ENCODE assay signal across 11 cellular contexts in genomic region chr5:149002053-149002452, GRCh38.
DNase-seq lines count a peak whose midpoint lies in the region; ATAC-seq and TF ChIP-seq lines count a peak whose summit lies in the region.
"Had no signal": no experiment of that assay in that cellular context is flagged by ENCODE, and none has a peak within 500 bp of the region (broad histone marks: within the 10 kb centered on the region; RNA-seq: fewer than 3 reads in every experiment).

No MANE protein-coding gene starts in this region.

- no peak overlapping the region for H3K27ac Mint-ChIP-seq in activated T-helper 1 cell treated with anti-CD3 and anti-CD28 coated beads, Interleukin-12 subunit alpha, Interleukin-12 subunit beta, Interleukin-2, Interleukin-4 antibody, amounts not matched to agents 30 ng/mL and 10 ng/mL and 1 ng/mL, durations not matched to agents 14 hours and 24 hours and 36 hours
- H3K27ac Mint-ChIP-seq: activated T-helper 2 cell treated with anti-CD3 and anti-CD28 coated beads, Interferon-gamma antibody, Interleukin-2, Interleukin-4, amounts not matched to agents 10 μg/mL and 5 μg/mL and 100 μg/mL, durations not matched to agents 14 hours and 24 hours and 36 hours had no signal

- no peaks in the 10 kb centered on the region for H3K36me3 Mint-ChIP-seq in activated T-helper 1 cell treated with anti-CD3 and anti-CD28 coated beads, Interleukin-12 subunit alpha, Interleukin-12 subunit beta, Interleukin-2, Interleukin-4 antibody, amounts not matched to agents 30 ng/mL and 10 ng/mL and 1 ng/mL, durations not matched to agents 14 hours and 24 hours and 36 hours (ENCODE audit: low read depth)

- TF ChIP-seq CTCF in AG09319 (IDR thresholded peaks at IDR 0.05; ENCODE audit: low read depth, low read length) (no peak), NB4 (IDR thresholded peaks at IDR 0.05; ENCODE audit: low read depth, low read length) (no peak), epithelial cell of esophagus (IDR thresholded peaks at IDR 0.05; ENCODE audit: insufficient read depth, low read depth, low read length, missing control alignments) (no peak)

- no peak for ATAC-seq in HG02798 (IDR thresholded peaks at IDR 0.05; ENCODE audit: poor library complexity, unreplicated experiment)
- ATAC-seq in GM21619 (IDR thresholded peaks at IDR 0.05; ENCODE audit: unreplicated experiment) = no peak

- DNase-seq in AG09319 (ENCODE audit: extremely low read depth, low read depth) (peak; percentile 94), NB4 (ENCODE audit: low read depth) (peak; percentile 27), epithelial cell of esophagus (ENCODE audit: low read depth) (peak; percentile 88), myocyte (ENCODE audit: low read depth) (peak; percentile 100), NCI-H2196 treated with DMSO at 0.1 percent for 48 hours (lab: John Stamatoyannopoulos, UW; ENCODE audit: unreplicated experiment) (no peak)
- no peak for DNase-seq in activated T-helper 1 cell treated with anti-CD3 and anti-CD28 coated beads, Interleukin-12 subunit alpha, Interleukin-12 subunit beta, Interleukin-2, Interleukin-4 antibody, amounts not matched to agents 30 ng/mL and 10 ng/mL and 1 ng/mL, durations not matched to agents 14 hours and 24 hours and 36 hours (ENCODE audit: low spot score)
- DNase-seq: DMS79; stimulated activated CD4-positive, alpha-beta T cell treated with anti-CD3 and anti-CD28 coated beads, Interleukin-4, amount 100 ng/mL, for 4 hours had no signal

- no peak overlapping the region for H3K4me3 Mint-ChIP-seq in activated T-helper 1 cell treated with anti-CD3 and anti-CD28 coated beads, Interleukin-12 subunit alpha, Interleukin-12 subunit beta, Interleukin-2, Interleukin-4 antibody, amounts not matched to agents 30 ng/mL and 10 ng/mL and 1 ng/mL, durations not matched to agents 14 hours and 24 hours and 36 hours

- peaks cover 4% of the 10 kb centered on the region for H3K27me3 Mint-ChIP-seq in activated T-helper 1 cell treated with anti-CD3 and anti-CD28 coated beads, Interleukin-12 subunit alpha, Interleukin-12 subunit beta, Interleukin-2, Interleukin-4 antibody, amounts not matched to agents 30 ng/mL and 10 ng/mL and 1 ng/mL, durations not matched to agents 14 hours and 24 hours and 36 hours (ENCODE audit: insufficient read depth)

- intact Hi-C loops in activated T-helper 1 cell treated with anti-CD3 and anti-CD28 coated beads, Interleukin-12 subunit alpha, Interleukin-12 subunit beta, Interleukin-2, Interleukin-4 antibody, amounts not matched to agents 30 ng/mL and 10 ng/mL and 1 ng/mL, durations not matched to agents 14 hours and 24 hours and 36 hours (cut with micrococcal nuclease) = no loop called here

- TF ChIP-seq POLR2A in NB4 (IDR thresholded peaks at IDR 0.05; ENCODE audit: extremely low read depth, insufficient read length) = no peak

- H3K4me3 ChIP-seq in NB4 (ENCODE audit: low read depth, low read length) = no peak overlapping the region
- H3K4me3 ChIP-seq in epithelial cell of esophagus (ENCODE audit: low read length) = no peak overlapping the region

- peaks cover 7% of the 10 kb centered on the region for H3K4me1 Mint-ChIP-seq in activated T-helper 1 cell treated with anti-CD3 and anti-CD28 coated beads, Interleukin-12 subunit alpha, Interleukin-12 subunit beta, Interleukin-2, Interleukin-4 antibody, amounts not matched to agents 30 ng/mL and 10 ng/mL and 1 ng/mL, durations not matched to agents 14 hours and 24 hours and 36 hours (ENCODE audit: low read depth)

- no peaks in the 10 kb centered on the region for H3K9me3 Mint-ChIP-seq in activated T-helper 1 cell treated with anti-CD3 and anti-CD28 coated beads, Interleukin-12 subunit alpha, Interleukin-12 subunit beta, Interleukin-2, Interleukin-4 antibody, amounts not matched to agents 30 ng/mL and 10 ng/mL and 1 ng/mL, durations not matched to agents 14 hours and 24 hours and 36 hours
- H3K9me3 Mint-ChIP-seq: activated T-helper 2 cell treated with anti-CD3 and anti-CD28 coated beads, Interferon-gamma antibody, Interleukin-2, Interleukin-4, amounts not matched to agents 10 μg/mL and 5 μg/mL and 100 μg/mL, durations not matched to agents 14 hours and 24 hours and 36 hours had no signal

Comparison
In these comparisons a context has a peak if more than half of its experiments do, and no peak if none do; other contexts are left out.
1. DNase-seq: peak in AG09319 (single experiment), NB4 (single experiment), epithelial cell of esophagus (single experiment) and myocyte (single experiment); none in NCI-H2196 treated with DMSO at 0.1 percent for 48 hours (single experiment) and activated T-helper 1 cell treated with anti-CD3 and anti-CD28 coated beads, Interleukin-12 subunit alpha, Interleukin-12 subunit beta, Interleukin-2, Interleukin-4 antibody, amounts not matched to agents 30 ng/mL and 10 ng/mL and 1 ng/mL, durations not matched to agents 14 hours and 24 hours and 36 hours (single experiment).